ENCODE assay signal across 1 cellular context in the genomic region with DNA sequence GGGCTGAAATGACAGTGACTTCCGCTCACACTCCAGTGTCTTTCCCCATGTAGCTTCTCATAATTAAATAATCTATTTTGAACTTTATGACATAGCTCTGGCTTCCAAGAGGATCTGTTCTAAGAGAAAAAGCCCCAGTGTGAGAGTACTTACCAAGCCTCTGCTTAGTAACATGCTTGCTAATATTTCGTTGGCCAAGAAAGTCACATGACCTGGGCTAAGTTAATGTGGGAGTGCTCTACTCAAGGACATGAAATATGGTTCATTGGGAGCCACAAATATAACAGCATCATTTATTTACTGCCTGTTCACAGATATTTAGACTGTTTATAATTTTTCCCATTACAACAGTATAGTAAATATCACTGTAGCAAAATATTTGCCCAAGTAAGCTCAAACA.
A peak's percentile ranks its signal among the peaks of the same experiment; 100 is the strongest.
TF ChIP-seq lines count a peak whose summit lies in the region.

No MANE protein-coding gene starts in this region.

TF ChIP-seq in K562, 482 proteins besides CTCF, POLR2A, EP300 and RAD21 (continued from another document):
- TF ChIP-seq, protein P1, sequence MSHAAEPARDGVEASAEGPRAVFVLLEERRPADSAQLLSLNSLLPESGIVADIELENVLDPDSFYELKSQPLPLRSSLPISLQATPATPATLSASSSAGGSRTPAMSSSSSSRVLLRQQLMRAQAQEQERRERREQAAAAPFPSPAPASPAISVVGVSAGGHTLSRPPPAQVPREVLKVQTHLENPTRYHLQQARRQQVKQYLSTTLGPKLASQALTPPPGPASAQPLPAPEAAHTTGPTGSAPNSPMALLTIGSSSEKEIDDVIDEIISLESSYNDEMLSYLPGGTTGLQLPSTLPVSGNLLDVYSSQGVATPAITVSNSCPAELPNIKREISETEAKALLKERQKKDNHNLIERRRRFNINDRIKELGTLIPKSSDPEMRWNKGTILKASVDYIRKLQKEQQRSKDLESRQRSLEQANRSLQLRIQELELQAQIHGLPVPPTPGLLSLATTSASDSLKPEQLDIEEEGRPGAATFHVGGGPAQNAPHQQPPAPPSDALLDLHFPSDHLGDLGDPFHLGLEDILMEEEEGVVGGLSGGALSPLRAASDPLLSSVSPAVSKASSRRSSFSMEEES (CRISPR knock-in tag; IDR thresholded peaks at IDR 0.05) = peak; percentile 89
- TF ChIP-seq ZNF764 (CRISPR knock-in tag; IDR thresholded peaks at IDR 0.05; ENCODE audit: low read depth) (no peak), KLF1 (tag; IDR thresholded peaks at IDR 0.05) (no peak), NCOA1 (IDR thresholded peaks at IDR 0.05; ENCODE audit: low read depth) (no peak), ZNF217 (CRISPR knock-in tag; IDR thresholded peaks at IDR 0.05) (no peak), RAD51 (IDR thresholded peaks at IDR 0.05; ENCODE audit: borderline replicate concordance, low read depth) (peak; percentile 56), SMAD4 (CRISPR knock-in tag; conservative IDR thresholded peaks at IDR 0.05) (no peak)
- TF ChIP-seq, protein P2, sequence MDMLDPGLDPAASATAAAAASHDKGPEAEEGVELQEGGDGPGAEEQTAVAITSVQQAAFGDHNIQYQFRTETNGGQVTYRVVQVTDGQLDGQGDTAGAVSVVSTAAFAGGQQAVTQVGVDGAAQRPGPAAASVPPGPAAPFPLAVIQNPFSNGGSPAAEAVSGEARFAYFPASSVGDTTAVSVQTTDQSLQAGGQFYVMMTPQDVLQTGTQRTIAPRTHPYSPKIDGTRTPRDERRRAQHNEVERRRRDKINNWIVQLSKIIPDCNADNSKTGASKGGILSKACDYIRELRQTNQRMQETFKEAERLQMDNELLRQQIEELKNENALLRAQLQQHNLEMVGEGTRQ (CRISPR knock-in tag; IDR thresholded peaks at IDR 0.05) = peak; percentile 20; the same call in 1 of the 2 replicates
